33 cellular contexts compared by ENCODE assay signal in genomic region chr3:187982149-187982548, GRCh38.
DNase-seq lines count a peak whose midpoint lies in the region; ATAC-seq and TF ChIP-seq lines count a peak whose summit lies in the region.
"Had no signal": no experiment of that assay in that cellular context is flagged by ENCODE, and none has a peak within 500 bp of the region (broad histone marks: within the 10 kb centered on the region; RNA-seq: fewer than 3 reads in every experiment).

No MANE protein-coding gene starts in this region.

- no peaks in the 10 kb centered on the region for H3K4me1 Mint-ChIP-seq in nephron

- no peak for TF ChIP-seq EP300 in gastroesophageal sphincter (IDR thresholded peaks at IDR 0.05)

- no peaks in the 10 kb centered on the region for H4K20me1 ChIP-seq in Karpas-422 (ENCODE audit: insufficient read depth, low read depth, low read length)

- in situ Hi-C loops in Caki2 (cut with HindIII; ENCODE audit: low pct_unique_long_range_greater_than_20kb, low sequenced_read_pairs): no loop called here

- peak; percentile 50 for ATAC-seq in GM19467 (IDR thresholded peaks at IDR 0.05; ENCODE audit: unreplicated experiment)
- no peak for ATAC-seq in gastroesophageal sphincter
- ATAC-seq: effector memory CD8-positive, alpha-beta T cell; left lobe of liver; T-helper 17 cell had no signal

- H3K27me3 Mint-ChIP-seq in nephron (ENCODE audit: low read depth): peaks cover 4% of the 10 kb centered on the region
- H3K27me3 Mint-ChIP-seq: activated naive CD8-positive, alpha-beta T cell treated with anti-CD3 and anti-CD28 coated beads, Interleukin-2, amount 10 ng/mL, durations not matched to agents 7 days and 5 days; effector memory CD8-positive, alpha-beta T cell; T-helper 17 cell had no signal

- no peak for TF ChIP-seq POLR2A in gastroesophageal sphincter (IDR thresholded peaks at IDR 0.05)

- H3K4me3 Mint-ChIP-seq in nephron: no peak overlapping the region
- H3K4me3 Mint-ChIP-seq: activated naive CD8-positive, alpha-beta T cell treated with anti-CD3 and anti-CD28 coated beads, Interleukin-2, amount 10 ng/mL, durations not matched to agents 7 days and 5 days; CD14-positive monocyte; effector memory CD8-positive, alpha-beta T cell; T-helper 17 cell had no signal

- peak overlapping the region; percentile 64 for H3K9ac ChIP-seq in Karpas-422 (ENCODE audit: low read length)

- H3K27me3 ChIP-seq in Karpas-422 (ENCODE audit: low read length) (no peaks in the 10 kb centered on the region), gastroesophageal sphincter (no peaks in the 10 kb centered on the region)
- H3K27me3 ChIP-seq: ascending aorta, cardiac muscle cell, hepatocyte, stomach, thyroid gland, vagina had no signal

- DNase-seq in Caki2 (ENCODE audit: low read depth) (peak; percentile 43), Karpas-422 (peak; percentile 75), NCI-H345 (lab: John Stamatoyannopoulos, UW) (no peak)
- DNase-seq in central memory CD4-positive, alpha-beta T cell: no peak
- no peak for DNase-seq in stimulated activated CD4-positive, alpha-beta T cell treated with anti-CD3 and anti-CD28 coated beads, Interleukin-4, amount 100 ng/mL, for 4 hours
- DNase-seq: activated effector memory CD4-positive, alpha-beta T cell treated with Interleukin-2 at 50 U/mL for 16 hours; activated naive CD8-positive, alpha-beta T cell treated with anti-CD3 and anti-CD28 coated beads, Interleukin-2, amount 10 ng/mL, durations not matched to agents 7 days and 5 days; cortex of kidney; effector memory CD8-positive, alpha-beta T cell; EL; erythroblast; mesendoderm; NCI-H1092 treated with DMSO at 0.1 percent for 48 hours; NCI-H1930; NCI-H2227 treated with DMSO at 0.1 percent for 48 hours; nucleus accumbens; RPMI8226; stimulated activated CD8-positive, alpha-beta memory T cell treated with anti-CD3 and anti-CD28 coated beads, Interleukin-4, amount 100 ng/mL, for 48 hours; stomach; T-helper 17 cell; thyroid gland had no signal

- H3K4me3 ChIP-seq in Karpas-422 (ENCODE audit: low read length) (peak overlapping the region; percentile 9; the same call in 1 of the 2 replicates), gastroesophageal sphincter (no peak overlapping the region)
- H3K4me3 ChIP-seq: ascending aorta, cardiac muscle cell, HAP-1, hepatocyte, prostate gland, SK-N-MC, stomach, thyroid gland, vagina had no signal

- H3K4me2 ChIP-seq in Karpas-422 (ENCODE audit: low read depth, low read length, poor library complexity, severe bottlenecking): peak overlapping the region; percentile 69
- H3K4me2 ChIP-seq: hepatocyte had no signal

- H3K9me3 ChIP-seq in Karpas-422 (ENCODE audit: low read length) (no peaks in the 10 kb centered on the region; the same call in 1 of the 2 replicates), gastroesophageal sphincter (peaks cover 0 to 6% (median 0%) of the 10 kb centered on the region in 3 donors)
- H3K9me3 ChIP-seq: ascending aorta, HAP-1, prostate gland, stomach, thyroid gland, vagina had no signal

- no peak for TF ChIP-seq CTCF in nephron (IDR thresholded peaks at IDR 0.05; ENCODE audit: unreplicated experiment in 3 of 3)
- no peak for TF ChIP-seq CTCF in gastroesophageal sphincter (IDR thresholded peaks at IDR 0.05)

- peak overlapping the region; percentile 76 to 92 (median 81) for H3K27ac Mint-ChIP-seq in nephron
- H3K27ac Mint-ChIP-seq: activated naive CD8-positive, alpha-beta T cell treated with anti-CD3 and anti-CD28 coated beads, Interleukin-2, amount 10 ng/mL, durations not matched to agents 7 days and 5 days; CD14-positive monocyte; T-helper 17 cell had no signal

- H3K79me2 ChIP-seq in Karpas-422 (ENCODE audit: low read length): no peaks in the 10 kb centered on the region
- H3K79me2 ChIP-seq: hepatocyte had no signal

- H3K36me3 ChIP-seq in Karpas-422 (ENCODE audit: insufficient read depth, low read length): no peaks in the 10 kb centered on the region
- no peaks in the 10 kb centered on the region for H3K36me3 ChIP-seq in gastroesophageal sphincter
- H3K36me3 ChIP-seq: ascending aorta, cardiac muscle cell, HAP-1, prostate gland, stomach, thyroid gland, vagina had no signal

- no peaks in the 10 kb centered on the region for H3K9me2 ChIP-seq in Karpas-422 (replicated peaks; ENCODE audit: insufficient read depth, low read length)

- peak overlapping the region; percentile 3 for H2AFZ ChIP-seq in Karpas-422 (ENCODE audit: low read length)
- H2AFZ ChIP-seq: hepatocyte had no signal

- H3K4me1 ChIP-seq in Karpas-422 (ENCODE audit: low read length): peaks cover 95% of the 10 kb centered on the region
- H3K4me1 ChIP-seq in gastroesophageal sphincter: no peaks in the 10 kb centered on the region
- H3K4me1 ChIP-seq: ascending aorta, HAP-1, prostate gland, vagina had no signal

- H3K9me3 Mint-ChIP-seq in nephron: no peaks in the 10 kb centered on the region
- H3K9me3 Mint-ChIP-seq: effector memory CD8-positive, alpha-beta T cell had no signal

- WGBS in gastroesophageal sphincter (ENCODE audit: low coverage in 1 of 2), 2 donors: 70 to 86% methylated on average over 2 to 3 of the region's 3 CpGs

- H3K27ac ChIP-seq in Karpas-422 (ENCODE audit: low read length) (peak overlapping the region; percentile 97), gastroesophageal sphincter (no peak overlapping the region)
- H3K27ac ChIP-seq: ascending aorta, cardiac muscle cell, hepatocyte, prostate gland, SK-N-MC, stomach, thyroid gland, vagina had no signal

- no peaks in the 10 kb centered on the region for H3K36me3 Mint-ChIP-seq in nephron (ENCODE audit: low read depth)

Comparison
In these comparisons a context has a peak if more than half of its experiments do, and no peak if none do; other contexts are left out.
1. DNase-seq: peak in Caki2 (single experiment) and Karpas-422 (single experiment); none in central memory CD4-positive, alpha-beta T cell (single experiment), stimulated activated CD4-positive, alpha-beta T cell treated with anti-CD3 and anti-CD28 coated beads, Interleukin-4, amount 100 ng/mL, for 4 hours (0 of 2) and NCI-H345 (single experiment).